8 cellular contexts compared by ENCODE assay signal in genomic region chr11:63837027-63837688, GRCh38. TPM values are rescaled to one million over a fixed set of nuclear protein-coding genes. Genes with fewer than 3 reads are reported as not detected.
DNase-seq lines count a peak whose midpoint lies in the region; ATAC-seq and TF ChIP-seq lines count a peak whose summit lies in the region.

No MANE protein-coding gene starts in this region.

- H3K4me2 ChIP-seq in SU-DHL-6 (ENCODE audit: low read depth, low read length, poor library complexity, severe bottlenecking) = no peak overlapping the region

- no peaks in the 10 kb centered on the region for H3K27me3 ChIP-seq in SU-DHL-6 (ENCODE audit: low read length)

- H2AFZ ChIP-seq in SU-DHL-6 (ENCODE audit: low read depth, low read length, severe bottlenecking) = no peak overlapping the region

- no peak overlapping the region for H3K4me3 ChIP-seq in SU-DHL-6 (ENCODE audit: insufficient read depth, low read length, poor library complexity, severe bottlenecking)

- no peaks in the 10 kb centered on the region for H3K36me3 ChIP-seq in SU-DHL-6 (ENCODE audit: low read length)

- DNase-seq in ELR (ENCODE audit: low read depth) = peak; percentile 83
- DNase-seq in NCI-H1417 (lab: John Stamatoyannopoulos, UW) = peak; percentile 77 to 94 (median 85)
- peak; percentile 65 for DNase-seq in activated naive CD8-positive, alpha-beta T cell treated with anti-CD3 and anti-CD28 coated beads, Interleukin-2, amount 10 ng/mL, durations not matched to agents 7 days and 5 days
- no peak for DNase-seq in Right ventricle myocardium inferior (ENCODE audit: missing footprints)
- peak; percentile 83 for DNase-seq in posterior vena cava (ENCODE audit: low spot score)
- DNase-seq in ureter (ENCODE audit: low spot score) = peak; percentile 86

- no peak overlapping the region for H3K27ac ChIP-seq in SU-DHL-6 (ENCODE audit: low read depth, low read length)

- H3K36me3 Mint-ChIP-seq in activated naive CD8-positive, alpha-beta T cell treated with anti-CD3 and anti-CD28 coated beads, Interleukin-2, amount 10 ng/mL, durations not matched to agents 7 days and 5 days = peaks cover 14% of the 10 kb centered on the region

- H3K27ac Mint-ChIP-seq in activated naive CD8-positive, alpha-beta T cell treated with anti-CD3 and anti-CD28 coated beads, Interleukin-2, amount 10 ng/mL, durations not matched to agents 7 days and 5 days = peak overlapping the region; percentile 84

- H3K9me3 ChIP-seq in SU-DHL-6 (ENCODE audit: insufficient read depth, low read length) = no peaks in the 10 kb centered on the region

- H3K4me1 Mint-ChIP-seq in activated naive CD8-positive, alpha-beta T cell treated with anti-CD3 and anti-CD28 coated beads, Interleukin-2, amount 10 ng/mL, durations not matched to agents 7 days and 5 days = peaks cover 54% of the 10 kb centered on the region

- ATAC-seq in activated naive CD8-positive, alpha-beta T cell treated with anti-CD3 and anti-CD28 coated beads, Interleukin-2, amount 10 ng/mL, durations not matched to agents 7 days and 5 days (ENCODE audit: low read depth) = no peak
- peak; percentile 25 for ATAC-seq in Right ventricle myocardium inferior
- no peak for ATAC-seq in HG03025 (IDR thresholded peaks at IDR 0.05; ENCODE audit: low FRiP score, unreplicated experiment)

- intact Hi-C loops in Right ventricle myocardium inferior (cut with DNase I) (loop anchor here (1.0 to 2.0 kb wide), 2 partner anchors 109 to 316 kb away; no protein-coding TSS in a partner anchor), posterior vena cava (cut with DNase I) (loop anchor here (1.0 to 10.0 kb wide), 3 partner anchors 109 to 315 kb away; no protein-coding TSS in a partner anchor)

- H3K9ac ChIP-seq in SU-DHL-6 (ENCODE audit: low read length) = peak overlapping the region; percentile 56; the same call in 1 of the 2 replicates

- H3K27me3 Mint-ChIP-seq in activated naive CD8-positive, alpha-beta T cell treated with anti-CD3 and anti-CD28 coated beads, Interleukin-2, amount 10 ng/mL, durations not matched to agents 7 days and 5 days = no peaks in the 10 kb centered on the region

- no peaks in the 10 kb centered on the region for H3F3A ChIP-seq in SU-DHL-6 (ENCODE audit: insufficient read depth)

- TF ChIP-seq CTCF in SU-DHL-6 (IDR thresholded peaks at IDR 0.05; ENCODE audit: insufficient read depth, low read length, poor library complexity, severe bottlenecking) = peak; percentile 42

- H3K79me2 ChIP-seq in SU-DHL-6 (ENCODE audit: insufficient read depth, low read length) = peaks cover 30% of the 10 kb centered on the region

- POLR2A ChIA-PET in activated naive CD8-positive, alpha-beta T cell treated with anti-CD3 and anti-CD28 coated beads, Interleukin-2, amount 10 ng/mL, durations not matched to agents 7 days and 5 days (lab: Charles Lee) = interaction anchor here (1.0 to 3.4 kb wide), 7 partner anchors 9 to 348 kb away, joined by 3 to 22 read pairs (median 4); partner anchors contain the start of genes STIP1 and ZFTA

- peaks cover 4% of the 10 kb centered on the region; the same call in 1 of the 2 replicates for H4K20me1 ChIP-seq in SU-DHL-6 (ENCODE audit: low read depth, low read length)

- H3K9me2 ChIP-seq in SU-DHL-6 (replicated peaks; ENCODE audit: insufficient read depth, low read length) = no peaks in the 10 kb centered on the region

- peak overlapping the region; percentile 84 for H3K4me3 Mint-ChIP-seq in activated naive CD8-positive, alpha-beta T cell treated with anti-CD3 and anti-CD28 coated beads, Interleukin-2, amount 10 ng/mL, durations not matched to agents 7 days and 5 days

- H3K9me3 Mint-ChIP-seq in activated naive CD8-positive, alpha-beta T cell treated with anti-CD3 and anti-CD28 coated beads, Interleukin-2, amount 10 ng/mL, durations not matched to agents 7 days and 5 days = no peaks in the 10 kb centered on the region

RNA-seq across cellular contexts. Expression of gene MARK2, which starts 1.8 kb away (rescaled TPM):
- 10 to 100 TPM; 60.6 to 62.3 TPM for total RNA-seq in activated naive CD8-positive, alpha-beta T cell treated with anti-CD3 and anti-CD28 coated beads, Interleukin-2, amount 10 ng/mL, durations not matched to agents 7 days and 5 days
- 37.4 TPM for total RNA-seq in Right ventricle myocardium inferior
- 10 to 100 TPM; 20.5 to 24.5 TPM for total RNA-seq in posterior vena cava
- 61.5 TPM for total RNA-seq in ureter

RNA-seq across cellular contexts. Expression of gene SPINDOC, which starts 23.9 kb away (rescaled TPM):
- 10 to 100 TPM; 35.1 to 35.2 TPM for total RNA-seq in activated naive CD8-positive, alpha-beta T cell treated with anti-CD3 and anti-CD28 coated beads, Interleukin-2, amount 10 ng/mL, durations not matched to agents 7 days and 5 days
- total RNA-seq in Right ventricle myocardium inferior = 11.9 TPM
- total RNA-seq in posterior vena cava = 10 to 100 TPM; 11.8 to 15.1 TPM
- 13.0 TPM for total RNA-seq in ureter
